Comparison of ENCODE assay signal across 17 cellular contexts in genomic region chr19:42152285-42152684, GRCh38. TPM values are rescaled to one million over a fixed set of nuclear protein-coding genes. Genes with fewer than 3 reads are reported as not detected.
DNase-seq lines count a peak whose midpoint lies in the region; ATAC-seq and TF ChIP-seq lines count a peak whose summit lies in the region.
"Had no signal": no experiment of that assay in that cellular context is flagged by ENCODE, and none has a peak within 500 bp of the region (broad histone marks: within the 10 kb centered on the region; RNA-seq: fewer than 3 reads in every experiment).

No MANE protein-coding gene starts in this region.

- H3K9me3 Mint-ChIP-seq in Calu3 (ENCODE audit: low read depth, unreplicated experiment), result no peaks in the 10 kb centered on the region
- H3K9me3 Mint-ChIP-seq: CD4-positive, CD25-positive, alpha-beta regulatory T cell; HFFc6 had no signal

- H3K27me3 Mint-ChIP-seq in Calu3 (ENCODE audit: unreplicated experiment), result peaks cover 82% of the 10 kb centered on the region

- peaks cover 38% of the 10 kb centered on the region for H3K4me1 Mint-ChIP-seq in Calu3 (ENCODE audit: low read depth, unreplicated experiment)

- no peaks in the 10 kb centered on the region for H3K79me2 ChIP-seq in osteoblast (ENCODE audit: insufficient read depth, low read length)

- H3K4me3 ChIP-seq in body of pancreas, result no peak overlapping the region
- no peak overlapping the region for H3K4me3 ChIP-seq in osteoblast (ENCODE audit: insufficient read depth, low read length)
- H3K4me3 ChIP-seq in right cardiac atrium (ENCODE audit: low read length), result no peak overlapping the region
- no peak overlapping the region for H3K4me3 ChIP-seq in sigmoid colon
- H3K4me3 ChIP-seq: BLaER1 treated with 17β-estradiol and CSF1 and Interleukin-3, amounts not matched to agents 10 nM and 100 nM had no signal

- no peak overlapping the region for H3K4me3 Mint-ChIP-seq in Calu3 (ENCODE audit: low read depth, unreplicated experiment)
- H3K4me3 Mint-ChIP-seq: CD4-positive, CD25-positive, alpha-beta regulatory T cell; HFFc6 had no signal

- no peak overlapping the region for H2AFZ ChIP-seq in osteoblast (ENCODE audit: low read length)

- intact Hi-C loops in Calu3 (cut with micrococcal nuclease; ENCODE audit: unreplicated experiment), result no loop called here
- intact Hi-C loops in body of pancreas (cut with DNase I), result no loop called here
- intact Hi-C loops in right cardiac atrium (cut with DNase I), result no loop called here
- intact Hi-C loops in sigmoid colon (cut with DNase I), result no loop called here
- intact Hi-C loops in head of caudate nucleus (cut with DNase I), result no loop called here

- H3K27me3 ChIP-seq in body of pancreas, result no peaks in the 10 kb centered on the region
- H3K27me3 ChIP-seq in osteoblast (ENCODE audit: insufficient read depth, low read length), result peaks cover 77% of the 10 kb centered on the region
- H3K27me3 ChIP-seq in right cardiac atrium (ENCODE audit: control insufficient read depth, insufficient read depth), result no peaks in the 10 kb centered on the region
- H3K27me3 ChIP-seq in sigmoid colon, result peaks cover 5 to 79% (median 41%) of the 10 kb centered on the region in 3 donors
- H3K27me3 ChIP-seq: BLaER1 treated with 17β-estradiol and CSF1 and Interleukin-3, amounts not matched to agents 10 nM and 100 nM had no signal

- H3K4me2 ChIP-seq in osteoblast (ENCODE audit: insufficient read depth, low read length), result no peak overlapping the region
- H3K4me2 ChIP-seq: BLaER1 treated with 17β-estradiol and CSF1 and Interleukin-3, amounts not matched to agents 10 nM and 100 nM had no signal

- no TSS peak for BruUV-seq in Calu3 (replicated peaks; lab: Mats Ljungman, UMichigan)

- TF ChIP-seq CTCF in Calu3 (IDR thresholded peaks at IDR 0.05; ENCODE audit: unreplicated experiment), result no peak
- TF ChIP-seq CTCF in body of pancreas (IDR thresholded peaks at IDR 0.05), result no peak
- TF ChIP-seq CTCF in osteoblast (IDR thresholded peaks at IDR 0.05; ENCODE audit: extremely low read depth, low read depth, low read length), result no peak
- TF ChIP-seq CTCF in sigmoid colon (IDR thresholded peaks at IDR 0.05), result no peak

- 11 to 21% methylated on average over 11 of the region's 11 CpGs for WGBS in body of pancreas, 2 donors
- whole genome bisulfite sequencing in right cardiac atrium, result 65% methylated on average over 11 of the region's 11 CpGs
- WGBS in sigmoid colon, 2 donors, result 49 to 66% methylated on average over 11 of the region's 11 CpGs

- TF ChIP-seq POLR2A in body of pancreas (IDR thresholded peaks at IDR 0.05), result no peak
- TF ChIP-seq POLR2A in sigmoid colon (IDR thresholded peaks at IDR 0.05), result no peak

- H3K27ac Mint-ChIP-seq in Calu3 (ENCODE audit: unreplicated experiment), result no peak overlapping the region
- H3K27ac Mint-ChIP-seq: HFFc6 had no signal

- TF ChIP-seq EP300 in sigmoid colon (IDR thresholded peaks at IDR 0.05), result no peak

- no peaks in the 10 kb centered on the region for H3K9me3 ChIP-seq in body of pancreas
- no peaks in the 10 kb centered on the region for H3K9me3 ChIP-seq in osteoblast (ENCODE audit: low read depth, low read length)
- no peaks in the 10 kb centered on the region for H3K9me3 ChIP-seq in right cardiac atrium (ENCODE audit: control insufficient read depth, low read length)
- H3K9me3 ChIP-seq in sigmoid colon, result no peaks in the 10 kb centered on the region
- H3K9me3 ChIP-seq: BLaER1 treated with 17β-estradiol and CSF1 and Interleukin-3, amounts not matched to agents 10 nM and 100 nM had no signal

- H3K36me3 ChIP-seq in body of pancreas (replicated peaks in 1 of 2; ENCODE audit: insufficient read depth in 1 of 2, low read depth in 2 of 2) (no peaks in the 10 kb centered on the region), osteoblast (ENCODE audit: insufficient read depth, low read length) (no peaks in the 10 kb centered on the region), sigmoid colon (no peaks in the 10 kb centered on the region)
- H3K36me3 ChIP-seq: BLaER1 treated with 17β-estradiol and CSF1 and Interleukin-3, amounts not matched to agents 10 nM and 100 nM had no signal

- H3K4me1 ChIP-seq in body of pancreas, result peaks cover 43% of the 10 kb centered on the region
- no peaks in the 10 kb centered on the region for H3K4me1 ChIP-seq in osteoblast (ENCODE audit: insufficient read depth, low read length)
- H3K4me1 ChIP-seq in right cardiac atrium (ENCODE audit: control insufficient read depth, insufficient read depth, low read length), result no peaks in the 10 kb centered on the region
- no peaks in the 10 kb centered on the region for H3K4me1 ChIP-seq in sigmoid colon

- H4K20me1 ChIP-seq in osteoblast (ENCODE audit: insufficient read depth, low read length), result no peaks in the 10 kb centered on the region

- CTCF ChIA-PET in Calu3 (lab: Charles Lee), result interaction anchor here (0.6 to 1.6 kb wide), 4 partner anchors 14 to 152 kb away, joined by 3 to 5 read pairs (median 4); no protein-coding TSS in a partner anchor

- ATAC-seq in body of pancreas, result no peak
- no peak for ATAC-seq in right cardiac atrium

- peak overlapping the region in 2 of 4 donors; percentile 42 to 48 for H3K27ac ChIP-seq in body of pancreas
- H3K27ac ChIP-seq in osteoblast (ENCODE audit: low read depth, low read length), result no peak overlapping the region
- H3K27ac ChIP-seq in right cardiac atrium (ENCODE audit: low read length), result no peak overlapping the region
- H3K27ac ChIP-seq in sigmoid colon, result no peak overlapping the region
- H3K27ac ChIP-seq: BLaER1 treated with 17β-estradiol and CSF1 and Interleukin-3, amounts not matched to agents 10 nM and 100 nM had no signal

- DNase-seq in Calu3, result peak; percentile 58
- peak in 3 of 4 donors; percentile 15 to 36 (median 31) for DNase-seq in body of pancreas
- DNase-seq in mucosa of gallbladder (ENCODE audit: low spot score), result peak; percentile 53
- peak; percentile 67 for DNase-seq in osteoblast (ENCODE audit: insufficient read length, low spot score, missing footprints)
- no peak for DNase-seq in right cardiac atrium
- DNase-seq in sigmoid colon, result no peak
- DNase-seq in T1000 (lab: John Stamatoyannopoulos, UW), result no peak
- DNase-seq in head of caudate nucleus, result no peak
- DNase-seq: ACHN; CD4-positive, CD25-positive, alpha-beta regulatory T cell; DMS79; GOT3; HCEC 1CT; HFFc6 had no signal

- H3K36me3 Mint-ChIP-seq in Calu3 (ENCODE audit: insufficient read depth, unreplicated experiment), result no peaks in the 10 kb centered on the region

RNA-seq across cellular contexts. Expression of gene POU2F2, which starts 20.0 kb away (rescaled TPM):
- 3.9 and 4.6 TPM in 2 replicates for total RNA-seq in Calu3 (2022)
- total RNA-seq in body of pancreas, result 1 to 10 TPM in 1 of 2 donors, under 1 TPM in 1; under 0.01 to 1.6 TPM
- 4.3 TPM for total RNA-seq in mucosa of gallbladder
- total RNA-seq in osteoblast, result under 0.01 and 0.88 TPM in 2 replicates
- total RNA-seq in right cardiac atrium, result 1 to 10 TPM; 1.4 to 1.6 (median 1.6) TPM
- 0.77 TPM for polyA plus RNA-seq in right cardiac atrium
- total RNA-seq in sigmoid colon, result 1 to 10 TPM; 1.2 to 3.0 (median 2.5) TPM
- polyA plus RNA-seq in sigmoid colon, result 10 to 100 TPM in 1 of 3 donors, 1 to 10 TPM in 1, under 1 TPM in 1; 0.60 to 19.0 (median 1.6) TPM
- total RNA-seq: A172, G401 had no signal

Comparison
In these comparisons a context has a peak if more than half of its experiments do, and no peak if none do; other contexts are left out.
1. DNase-seq: peak in Calu3 (single experiment), body of pancreas (3 of 4), mucosa of gallbladder (single experiment) and osteoblast (single experiment); none in right cardiac atrium (0 of 3), sigmoid colon (single experiment), T1000 (single experiment) and head of caudate nucleus (0 of 42).